In genomic region chr2:13536941-13537340, GRCh38 we compare ENCODE assay signal across 29 cellular contexts.
"Had no signal": no experiment of that assay in that cellular context is flagged by ENCODE, and none has a peak within 500 bp of the region (broad histone marks: within the 10 kb centered on the region; RNA-seq: fewer than 3 reads in every experiment).

No MANE protein-coding gene starts in this region.

- H3K36me3 Mint-ChIP-seq: activated naive CD4-positive, alpha-beta T cell treated with anti-CD3 and anti-CD28 coated beads, Interleukin-2, amount 10 ng/mL, durations not matched to agents 7 days and 5 days; activated naive CD4-positive, alpha-beta T cell treated with anti-CD3 and anti-CD28 coated beads, Interleukin-2, amount 50 U/mL, for 72 hours; activated naive CD8-positive, alpha-beta T cell treated with anti-CD3 and anti-CD28 coated beads, Interleukin-2, amount 10 ng/mL, durations not matched to agents 7 days and 5 days; WTC11 had no signal

- H3K4me3 ChIP-seq: ascending aorta, esophagus muscularis mucosa, gastrocnemius medialis, heart left ventricle had no signal

- H3K9me3 ChIP-seq: ascending aorta, esophagus muscularis mucosa, gastrocnemius medialis, heart left ventricle had no signal

- H3K27ac Mint-ChIP-seq: activated CD4-positive, alpha-beta memory T cell treated with anti-CD3 and anti-CD28 coated beads, Interleukin-2, amount 10 ng/mL, durations not matched to agents 7 days and 5 days; activated CD4-positive, alpha-beta T cell treated with anti-CD3 and anti-CD28 coated beads, Interleukin-2, amount 10 ng/mL, durations not matched to agents 7 days and 5 days; activated naive CD4-positive, alpha-beta T cell treated with anti-CD3 and anti-CD28 coated beads, Interleukin-2, amount 10 ng/mL, durations not matched to agents 7 days and 5 days; activated naive CD4-positive, alpha-beta T cell treated with anti-CD3 and anti-CD28 coated beads, Interleukin-2, amount 50 U/mL, for 72 hours; activated naive CD8-positive, alpha-beta T cell treated with anti-CD3 and anti-CD28 coated beads, Interleukin-2, amount 10 ng/mL, durations not matched to agents 7 days and 5 days; activated T-cell treated with anti-CD3 and anti-CD28 coated beads, Interleukin-2, amount 50 U/mL, for 24 hours; activated T-cell treated with anti-CD3 and anti-CD28 coated beads, Interleukin-2, amount 50 U/mL, for 72 hours; effector memory CD8-positive, alpha-beta T cell; WTC11 had no signal

- H3K27me3 ChIP-seq: ascending aorta, brain microvascular endothelial cell, esophagus muscularis mucosa, foreskin keratinocyte, gastrocnemius medialis, heart left ventricle had no signal

- H3K4me3 Mint-ChIP-seq: activated CD4-positive, alpha-beta memory T cell treated with anti-CD3 and anti-CD28 coated beads, Interleukin-2, amount 10 ng/mL, durations not matched to agents 7 days and 5 days; activated CD4-positive, alpha-beta T cell treated with anti-CD3 and anti-CD28 coated beads, Interleukin-2, amount 10 ng/mL, durations not matched to agents 7 days and 5 days; activated naive CD4-positive, alpha-beta T cell treated with anti-CD3 and anti-CD28 coated beads, Interleukin-2, amount 10 ng/mL, durations not matched to agents 7 days and 5 days; activated naive CD8-positive, alpha-beta T cell treated with anti-CD3 and anti-CD28 coated beads, Interleukin-2, amount 10 ng/mL, durations not matched to agents 7 days and 5 days; activated T-cell treated with anti-CD3 and anti-CD28 coated beads, Interleukin-2, amount 50 U/mL, for 24 hours; activated T-cell treated with anti-CD3 and anti-CD28 coated beads, Interleukin-2, amount 50 U/mL, for 72 hours; effector memory CD8-positive, alpha-beta T cell; WTC11 had no signal

- DNase-seq: activated CD4-positive, alpha-beta memory T cell treated with anti-CD3 and anti-CD28 coated beads, Interleukin-2, amount 10 ng/mL, durations not matched to agents 7 days and 5 days; activated CD4-positive, alpha-beta T cell treated with anti-CD3 and anti-CD28 coated beads for 1 hour; activated CD4-positive, alpha-beta T cell treated with anti-CD3 and anti-CD28 coated beads for 4 hours; activated CD4-positive, alpha-beta T cell treated with anti-CD3 and anti-CD28 coated beads, Interleukin-2, amount 10 ng/mL, durations not matched to agents 7 days and 5 days; activated CD4-positive, alpha-beta T cell treated with anti-CD3 and anti-CD28 coated beads, Interleukin-2, amount 50 U/mL, for 4 hours; activated CD8-positive, alpha-beta memory T cell treated with anti-CD3 and anti-CD28 coated beads, Interleukin-2, amount 50 U/mL, for 48 hours; activated gamma-delta T cell; activated naive CD4-positive, alpha-beta T cell; activated naive CD4-positive, alpha-beta T cell treated with anti-CD3 and anti-CD28 coated beads, Interleukin-2, amount 10 ng/mL, durations not matched to agents 7 days and 5 days; activated naive CD8-positive, alpha-beta T cell treated with anti-CD3 and anti-CD28 coated beads, Interleukin-2, amount 10 ng/mL, durations not matched to agents 7 days and 5 days; activated T-cell treated with anti-CD3 and anti-CD28 coated beads for 4 hours; activated T-cell treated with anti-CD3 and anti-CD28 coated beads, Interleukin-2, amount 50 U/mL, for 24 hours; activated T-cell treated with anti-CD3 and anti-CD28 coated beads, Interleukin-2, amount 50 U/mL, for 72 hours; brain microvascular endothelial cell; cortex of kidney; dermis blood vessel endothelial cell; effector CD4-positive, alpha-beta T cell; effector memory CD8-positive, alpha-beta T cell; erythroblast; foreskin keratinocyte; gastrocnemius medialis; glutamatergic neuron; heart left ventricle; T-helper 2 cell had no signal

- H3K27me3 Mint-ChIP-seq: activated CD4-positive, alpha-beta memory T cell treated with anti-CD3 and anti-CD28 coated beads, Interleukin-2, amount 10 ng/mL, durations not matched to agents 7 days and 5 days; activated CD4-positive, alpha-beta T cell treated with anti-CD3 and anti-CD28 coated beads, Interleukin-2, amount 10 ng/mL, durations not matched to agents 7 days and 5 days; activated naive CD4-positive, alpha-beta T cell treated with anti-CD3 and anti-CD28 coated beads, Interleukin-2, amount 10 ng/mL, durations not matched to agents 7 days and 5 days; activated naive CD8-positive, alpha-beta T cell treated with anti-CD3 and anti-CD28 coated beads, Interleukin-2, amount 10 ng/mL, durations not matched to agents 7 days and 5 days; activated T-cell treated with anti-CD3 and anti-CD28 coated beads, Interleukin-2, amount 50 U/mL, for 24 hours; effector memory CD8-positive, alpha-beta T cell had no signal

- H3K4me1 Mint-ChIP-seq: activated CD4-positive, alpha-beta memory T cell treated with anti-CD3 and anti-CD28 coated beads, Interleukin-2, amount 10 ng/mL, durations not matched to agents 7 days and 5 days; activated CD4-positive, alpha-beta T cell treated with anti-CD3 and anti-CD28 coated beads, Interleukin-2, amount 10 ng/mL, durations not matched to agents 7 days and 5 days; activated naive CD4-positive, alpha-beta T cell treated with anti-CD3 and anti-CD28 coated beads, Interleukin-2, amount 10 ng/mL, durations not matched to agents 7 days and 5 days; activated naive CD8-positive, alpha-beta T cell treated with anti-CD3 and anti-CD28 coated beads, Interleukin-2, amount 10 ng/mL, durations not matched to agents 7 days and 5 days had no signal

- H3K27ac ChIP-seq: ascending aorta, brain microvascular endothelial cell, esophagus muscularis mucosa, foreskin keratinocyte, gastrocnemius medialis, heart left ventricle, VCaP had no signal

- H3K36me3 ChIP-seq: ascending aorta, brain microvascular endothelial cell, esophagus muscularis mucosa, gastrocnemius medialis, heart left ventricle had no signal

- H3K4me1 ChIP-seq: ascending aorta, esophagus muscularis mucosa, foreskin keratinocyte, gastrocnemius medialis, heart left ventricle had no signal

- ATAC-seq: activated naive CD4-positive, alpha-beta T cell treated with anti-CD3 and anti-CD28 coated beads, Interleukin-2, amount 50 U/mL, for 72 hours; activated T-cell treated with anti-CD3 and anti-CD28 coated beads, Interleukin-2, amount 50 U/mL, for 72 hours; effector memory CD8-positive, alpha-beta T cell; gastrocnemius medialis; heart left ventricle; WTC11 had no signal
